ENCODE assay signal across 1 cellular context in the genomic region with DNA sequence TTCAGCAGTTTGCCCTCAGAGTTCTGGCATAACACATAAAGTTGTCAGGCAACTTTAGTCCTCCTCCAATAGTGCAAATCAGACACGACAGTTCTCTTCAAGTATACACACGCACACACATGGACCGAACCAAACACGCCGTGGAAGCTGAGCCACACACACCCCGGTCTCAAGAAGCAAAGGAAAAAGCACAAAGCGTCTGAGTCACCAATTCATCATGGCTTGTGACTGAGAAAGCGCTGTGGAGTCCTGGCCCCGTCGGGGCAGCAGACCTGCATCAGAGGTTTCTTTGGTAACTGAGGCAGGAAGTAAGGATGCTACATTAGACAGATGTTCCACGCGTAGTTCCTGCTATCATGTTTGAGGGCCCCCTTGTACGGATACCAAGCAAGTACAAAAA.
TF ChIP-seq lines count a peak whose summit lies in the region.

No MANE protein-coding gene starts in this region.

TF ChIP-seq in K562, 482 proteins besides CTCF, POLR2A, EP300 and RAD21 (continued from another document):
- TF ChIP-seq MNT (conservative IDR thresholded peaks at IDR 0.05): no peak
- no peak for TF ChIP-seq PYGO2 (tag; IDR thresholded peaks at IDR 0.05)
- no peak for TF ChIP-seq COPS2 (conservative IDR thresholded peaks at IDR 0.05)
- TF ChIP-seq STAG1 (CRISPR knock-in tag; IDR thresholded peaks at IDR 0.05; ENCODE audit: borderline replicate concordance): no peak
- no peak for TF ChIP-seq ZBTB7A (IDR thresholded peaks at IDR 0.05; ENCODE audit: borderline replicate concordance, control insufficient read depth, low read depth, low read length)
- no peak for TF ChIP-seq MAX (CRISPR knock-in tag; IDR thresholded peaks at IDR 0.05)
- TF ChIP-seq TSHZ1 (CRISPR knock-in tag; IDR thresholded peaks at IDR 0.05): no peak
- TF ChIP-seq ZNF75A (CRISPR knock-in tag; IDR thresholded peaks at IDR 0.05): no peak
- TF ChIP-seq TRIM24 (IDR thresholded peaks at IDR 0.05): no peak
- no peak for TF ChIP-seq ZNF644 (tag; IDR thresholded peaks at IDR 0.05; ENCODE audit: low read depth)
- TF ChIP-seq SNAPC5 (CRISPR knock-in tag; IDR thresholded peaks at IDR 0.05): no peak
- TF ChIP-seq, protein P1, sequence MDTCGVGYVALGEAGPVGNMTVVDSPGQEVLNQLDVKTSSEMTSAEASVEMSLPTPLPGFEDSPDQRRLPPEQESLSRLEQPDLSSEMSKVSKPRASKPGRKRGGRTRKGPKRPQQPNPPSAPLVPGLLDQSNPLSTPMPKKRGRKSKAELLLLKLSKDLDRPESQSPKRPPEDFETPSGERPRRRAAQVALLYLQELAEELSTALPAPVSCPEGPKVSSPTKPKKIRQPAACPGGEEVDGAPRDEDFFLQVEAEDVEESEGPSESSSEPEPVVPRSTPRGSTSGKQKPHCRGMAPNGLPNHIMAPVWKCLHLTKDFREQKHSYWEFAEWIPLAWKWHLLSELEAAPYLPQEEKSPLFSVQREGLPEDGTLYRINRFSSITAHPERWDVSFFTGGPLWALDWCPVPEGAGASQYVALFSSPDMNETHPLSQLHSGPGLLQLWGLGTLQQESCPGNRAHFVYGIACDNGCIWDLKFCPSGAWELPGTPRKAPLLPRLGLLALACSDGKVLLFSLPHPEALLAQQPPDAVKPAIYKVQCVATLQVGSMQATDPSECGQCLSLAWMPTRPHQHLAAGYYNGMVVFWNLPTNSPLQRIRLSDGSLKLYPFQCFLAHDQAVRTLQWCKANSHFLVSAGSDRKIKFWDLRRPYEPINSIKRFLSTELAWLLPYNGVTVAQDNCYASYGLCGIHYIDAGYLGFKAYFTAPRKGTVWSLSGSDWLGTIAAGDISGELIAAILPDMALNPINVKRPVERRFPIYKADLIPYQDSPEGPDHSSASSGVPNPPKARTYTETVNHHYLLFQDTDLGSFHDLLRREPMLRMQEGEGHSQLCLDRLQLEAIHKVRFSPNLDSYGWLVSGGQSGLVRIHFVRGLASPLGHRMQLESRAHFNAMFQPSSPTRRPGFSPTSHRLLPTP (IDR thresholded peaks at IDR 0.05; ENCODE audit: borderline replicate concordance, extremely low read depth, insufficient read length): no peak
- TF ChIP-seq SNIP1 (IDR thresholded peaks at IDR 0.05; ENCODE audit: low read depth): no peak
